In the genomic region with DNA sequence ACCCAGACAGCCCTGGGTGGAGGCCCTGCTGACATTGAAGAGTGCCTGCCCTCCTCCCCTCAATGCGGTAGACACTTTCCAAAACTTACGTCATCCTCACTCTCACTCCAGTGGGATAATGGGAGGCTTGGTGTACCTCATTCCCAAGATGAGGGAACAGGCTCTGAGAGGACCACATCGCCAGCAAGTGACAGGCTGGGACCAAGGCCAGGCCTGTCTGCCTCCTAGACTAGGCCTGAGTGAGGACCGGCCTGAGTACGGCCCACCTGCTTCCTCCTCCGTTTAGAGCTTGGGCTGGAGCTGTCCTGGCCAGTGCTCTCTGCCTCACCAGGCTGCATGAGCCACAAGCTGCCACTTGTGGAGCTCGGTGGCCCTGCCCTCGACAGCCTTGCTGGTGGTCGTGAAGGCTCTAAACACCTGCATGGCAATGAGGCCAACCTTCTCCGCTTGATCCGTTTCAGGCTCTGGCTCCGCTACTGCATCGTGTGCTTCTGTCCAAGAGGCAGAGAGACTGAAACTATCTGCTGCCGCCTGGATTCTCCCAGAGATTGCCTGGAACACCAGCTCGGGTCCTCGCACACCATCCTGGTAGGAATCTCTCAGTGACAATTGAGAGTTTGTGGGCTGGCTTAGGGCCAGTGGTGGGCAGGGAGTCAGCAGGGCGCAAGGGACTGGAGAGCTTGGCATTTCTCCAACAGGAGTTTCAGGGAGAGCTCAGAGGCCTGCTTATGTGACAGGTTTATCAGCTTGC, we compare ENCODE assay signal across 1 cellular context.
TF ChIP-seq lines count a peak whose summit lies in the region.

No MANE protein-coding gene starts in this region.

TF ChIP-seq in HepG2, 621 proteins besides CTCF, POLR2A, EP300 and RAD21 (continued from another document):
- TF ChIP-seq ZFYVE20 (CRISPR knock-in tag; IDR thresholded peaks at IDR 0.05; ENCODE audit: borderline replicate concordance, low read depth) (0 out of 2 replicates have a peak, but pooled peaks have one; percentile 49), SRSF4 (IDR thresholded peaks at IDR 0.05; ENCODE audit: low read depth, low read length, poor library complexity, severe bottlenecking) (no peak), ZNF235 (CRISPR knock-in tag; IDR thresholded peaks at IDR 0.05; ENCODE audit: borderline replicate concordance) (no peak), ARNTL (CRISPR knock-in tag; IDR thresholded peaks at IDR 0.05) (peak; percentile 58), ZHX1 (CRISPR knock-in tag; IDR thresholded peaks at IDR 0.05; ENCODE audit: low read depth) (0 out of 2 replicates have a peak, but pooled peaks have one; percentile 28), ZMYM3 (CRISPR knock-in tag; IDR thresholded peaks at IDR 0.05) (peak; percentile 48; the same call in 1 of the 2 replicates), DRAP1 (CRISPR knock-in tag; IDR thresholded peaks at IDR 0.05) (0 out of 2 replicates have a peak, but pooled peaks have one; percentile 18), NFKB2 (CRISPR knock-in tag; IDR thresholded peaks at IDR 0.05; ENCODE audit: borderline replicate concordance) (peak; percentile 13; the same call in 1 of the 2 replicates), SAFB2 (CRISPR knock-in tag; IDR thresholded peaks at IDR 0.05; ENCODE audit: borderline replicate concordance, low read depth) (0 out of 2 replicates have a peak, but pooled peaks have one; percentile 14), CBX5 (CRISPR knock-in tag; IDR thresholded peaks at IDR 0.05; ENCODE audit: borderline replicate concordance) (peak; percentile 61; the same call in 1 of the 2 replicates), ZNF430 (CRISPR knock-in tag; IDR thresholded peaks at IDR 0.05) (no peak), RBFOX2 (IDR thresholded peaks at IDR 0.05; ENCODE audit: low read depth, low read length) (0 out of 2 replicates have a peak, but pooled peaks have one; percentile 23), GLI4 (CRISPR knock-in tag; IDR thresholded peaks at IDR 0.05; ENCODE audit: borderline replicate concordance) (no peak), ZNF225 (CRISPR knock-in tag; IDR thresholded peaks at IDR 0.05) (peak; percentile 91), RELA (CRISPR knock-in tag; IDR thresholded peaks at IDR 0.05) (no peak), ZSCAN22 (CRISPR knock-in tag; IDR thresholded peaks at IDR 0.05) (no peak), SCMH1 (CRISPR knock-in tag; IDR thresholded peaks at IDR 0.05; ENCODE audit: borderline replicate concordance) (no peak), RFXAP (CRISPR knock-in tag; IDR thresholded peaks at IDR 0.05; ENCODE audit: borderline replicate concordance) (no peak), LCORL (IDR thresholded peaks at IDR 0.05) (no peak), LCORL (CRISPR knock-in tag; IDR thresholded peaks at IDR 0.05) (0 out of 2 replicates have a peak, but pooled peaks have one; percentile 20), ZNF501 (CRISPR knock-in tag; IDR thresholded peaks at IDR 0.05) (0 out of 2 replicates have a peak, but pooled peaks have one; percentile 17), ZC3H4 (CRISPR knock-in tag; IDR thresholded peaks at IDR 0.05; ENCODE audit: borderline replicate concordance) (no peak), KLF13 (CRISPR knock-in tag; IDR thresholded peaks at IDR 0.05) (peak; percentile 32; the same call in 1 of the 2 replicates), ZNF350 (CRISPR knock-in tag; IDR thresholded peaks at IDR 0.05; ENCODE audit: borderline replicate concordance, low read depth) (peak; percentile 62; the same call in 1 of the 2 replicates), ZNF274 (CRISPR knock-in tag; IDR thresholded peaks at IDR 0.05) (peak; percentile 64; the same call in 1 of the 2 replicates), BORCS8-MEF2B (CRISPR knock-in tag; IDR thresholded peaks at IDR 0.05) (0 out of 2 replicates have a peak, but pooled peaks have one; percentile 18)
- TF ChIP-seq, protein P1, sequence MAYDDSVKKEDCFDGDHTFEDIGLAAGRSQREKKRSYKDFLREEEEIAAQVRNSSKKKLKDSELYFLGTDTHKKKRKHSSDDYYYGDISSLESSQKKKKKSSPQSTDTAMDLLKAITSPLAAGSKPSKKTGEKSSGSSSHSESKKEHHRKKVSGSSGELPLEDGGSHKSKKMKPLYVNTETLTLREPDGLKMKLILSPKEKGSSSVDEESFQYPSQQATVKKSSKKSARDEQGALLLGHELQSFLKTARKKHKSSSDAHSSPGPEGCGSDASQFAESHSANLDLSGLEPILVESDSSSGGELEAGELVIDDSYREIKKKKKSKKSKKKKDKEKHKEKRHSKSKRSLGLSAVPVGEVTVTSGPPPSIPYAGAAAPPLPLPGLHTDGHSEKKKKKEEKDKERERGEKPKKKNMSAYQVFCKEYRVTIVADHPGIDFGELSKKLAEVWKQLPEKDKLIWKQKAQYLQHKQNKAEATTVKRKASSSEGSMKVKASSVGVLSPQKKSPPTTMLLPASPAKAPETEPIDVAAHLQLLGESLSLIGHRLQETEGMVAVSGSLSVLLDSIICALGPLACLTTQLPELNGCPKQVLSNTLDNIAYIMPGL (CRISPR knock-in tag; IDR thresholded peaks at IDR 0.05; ENCODE audit: borderline replicate concordance in 1 of 2, low read depth in 1 of 2): peak in 1 of 2 experiments; percentile 58; a peak in 2 of 4 replicates
- TF ChIP-seq, protein P2, sequence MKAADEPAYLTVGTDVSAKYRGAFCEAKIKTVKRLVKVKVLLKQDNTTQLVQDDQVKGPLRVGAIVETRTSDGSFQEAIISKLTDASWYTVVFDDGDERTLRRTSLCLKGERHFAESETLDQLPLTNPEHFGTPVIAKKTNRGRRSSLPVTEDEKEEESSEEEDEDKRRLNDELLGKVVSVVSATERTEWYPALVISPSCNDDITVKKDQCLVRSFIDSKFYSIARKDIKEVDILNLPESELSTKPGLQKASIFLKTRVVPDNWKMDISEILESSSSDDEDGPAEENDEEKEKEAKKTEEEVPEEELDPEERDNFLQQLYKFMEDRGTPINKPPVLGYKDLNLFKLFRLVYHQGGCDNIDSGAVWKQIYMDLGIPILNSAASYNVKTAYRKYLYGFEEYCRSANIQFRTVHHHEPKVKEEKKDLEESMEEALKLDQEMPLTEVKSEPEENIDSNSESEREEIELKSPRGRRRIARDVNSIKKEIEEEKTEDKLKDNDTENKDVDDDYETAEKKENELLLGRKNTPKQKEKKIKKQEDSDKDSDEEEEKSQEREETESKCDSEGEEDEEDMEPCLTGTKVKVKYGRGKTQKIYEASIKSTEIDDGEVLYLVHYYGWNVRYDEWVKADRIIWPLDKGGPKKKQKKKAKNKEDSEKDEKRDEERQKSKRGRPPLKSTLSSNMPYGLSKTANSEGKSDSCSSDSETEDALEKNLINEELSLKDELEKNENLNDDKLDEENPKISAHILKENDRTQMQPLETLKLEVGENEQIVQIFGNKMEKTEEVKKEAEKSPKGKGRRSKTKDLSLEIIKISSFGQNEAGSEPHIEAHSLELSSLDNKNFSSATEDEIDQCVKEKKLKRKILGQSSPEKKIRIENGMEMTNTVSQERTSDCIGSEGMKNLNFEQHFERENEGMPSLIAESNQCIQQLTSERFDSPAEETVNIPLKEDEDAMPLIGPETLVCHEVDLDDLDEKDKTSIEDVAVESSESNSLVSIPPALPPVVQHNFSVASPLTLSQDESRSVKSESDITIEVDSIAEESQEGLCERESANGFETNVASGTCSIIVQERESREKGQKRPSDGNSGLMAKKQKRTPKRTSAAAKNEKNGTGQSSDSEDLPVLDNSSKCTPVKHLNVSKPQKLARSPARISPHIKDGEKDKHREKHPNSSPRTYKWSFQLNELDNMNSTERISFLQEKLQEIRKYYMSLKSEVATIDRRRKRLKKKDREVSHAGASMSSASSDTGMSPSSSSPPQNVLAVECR (CRISPR knock-in tag; IDR thresholded peaks at IDR 0.05; ENCODE audit: borderline replicate concordance): 0 out of 2 replicates have a peak, but pooled peaks have one; percentile 43
- TF ChIP-seq, protein P3, sequence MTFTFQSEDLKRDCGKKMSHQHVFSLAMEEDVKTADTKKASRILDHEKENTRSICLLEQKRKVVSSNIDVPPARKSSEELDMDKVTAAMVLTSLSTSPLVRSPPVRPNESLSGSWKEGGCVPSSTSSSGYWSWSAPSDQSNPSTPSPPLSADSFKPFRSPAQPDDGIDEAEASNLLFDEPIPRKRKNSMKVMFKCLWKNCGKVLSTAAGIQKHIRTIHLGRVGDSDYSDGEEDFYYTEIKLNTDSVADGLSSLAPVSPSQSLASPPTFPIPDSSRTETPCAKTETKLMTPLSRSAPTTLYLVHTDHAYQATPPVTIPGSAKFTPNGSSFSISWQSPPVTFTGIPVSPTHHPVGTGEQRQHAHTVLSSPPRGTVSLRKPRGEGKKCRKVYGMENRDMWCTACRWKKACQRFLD (CRISPR knock-in tag; IDR thresholded peaks at IDR 0.05; ENCODE audit: borderline replicate concordance): no peak
- TF ChIP-seq, protein P4, sequence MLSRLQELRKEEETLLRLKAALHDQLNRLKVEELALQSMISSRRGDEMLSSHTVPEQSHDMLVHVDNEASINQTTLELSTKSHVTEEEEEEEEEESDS (CRISPR knock-in tag; IDR thresholded peaks at IDR 0.05; ENCODE audit: borderline replicate concordance): no peak
- TF ChIP-seq, protein P5, sequence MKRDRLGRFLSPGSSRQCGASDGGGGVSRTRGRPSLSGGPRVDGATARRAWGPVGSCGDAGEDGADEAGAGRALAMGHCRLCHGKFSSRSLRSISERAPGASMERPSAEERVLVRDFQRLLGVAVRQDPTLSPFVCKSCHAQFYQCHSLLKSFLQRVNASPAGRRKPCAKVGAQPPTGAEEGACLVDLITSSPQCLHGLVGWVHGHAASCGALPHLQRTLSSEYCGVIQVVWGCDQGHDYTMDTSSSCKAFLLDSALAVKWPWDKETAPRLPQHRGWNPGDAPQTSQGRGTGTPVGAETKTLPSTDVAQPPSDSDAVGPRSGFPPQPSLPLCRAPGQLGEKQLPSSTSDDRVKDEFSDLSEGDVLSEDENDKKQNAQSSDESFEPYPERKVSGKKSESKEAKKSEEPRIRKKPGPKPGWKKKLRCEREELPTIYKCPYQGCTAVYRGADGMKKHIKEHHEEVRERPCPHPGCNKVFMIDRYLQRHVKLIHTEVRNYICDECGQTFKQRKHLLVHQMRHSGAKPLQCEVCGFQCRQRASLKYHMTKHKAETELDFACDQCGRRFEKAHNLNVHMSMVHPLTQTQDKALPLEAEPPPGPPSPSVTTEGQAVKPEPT (CRISPR knock-in tag; IDR thresholded peaks at IDR 0.05; ENCODE audit: low read depth): 0 out of 2 replicates have a peak, but pooled peaks have one; percentile 39
